ENCODE assay signal across 19 cellular contexts in the genomic region with DNA sequence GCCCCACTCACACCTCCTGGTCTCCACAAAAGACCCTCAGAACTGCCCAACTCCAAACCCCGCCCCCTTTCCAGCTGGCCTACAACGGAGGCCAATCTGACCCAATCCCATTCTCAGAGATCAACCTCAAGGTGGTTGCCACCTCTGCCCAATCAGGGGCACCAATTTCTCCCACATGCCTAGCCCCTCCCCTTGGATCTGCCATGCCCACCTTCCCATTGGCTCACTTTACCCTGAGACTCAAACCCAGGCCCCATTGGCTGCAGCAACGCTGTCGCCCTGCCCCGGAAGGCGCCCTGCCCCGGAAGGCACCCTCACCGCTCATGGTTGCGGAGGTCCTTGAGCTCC. TPM values are rescaled to one million over a fixed set of nuclear protein-coding genes. Genes with fewer than 3 reads are reported as not detected.
DNase-seq lines count a peak whose midpoint lies in the region; ATAC-seq, FAIRE-seq and TF ChIP-seq lines count a peak whose summit lies in the region.
"Had no signal": no experiment of that assay in that cellular context is flagged by ENCODE, and none has a peak within 500 bp of the region (broad histone marks: within the 10 kb centered on the region; RNA-seq: fewer than 3 reads in every experiment).

No MANE protein-coding gene starts in this region.

- H4K20me1 ChIP-seq in GM23338 (replicated peaks; ENCODE audit: insufficient read depth) (peaks cover 7% of the 10 kb centered on the region), astrocyte (ENCODE audit: insufficient read depth, low read length) (no peaks in the 10 kb centered on the region)

- TF ChIP-seq CTCF in CD8-positive, alpha-beta T cell (IDR thresholded peaks at IDR 0.05): no peak
- TF ChIP-seq CTCF in GM23338 (conservative IDR thresholded peaks at IDR 0.05; ENCODE audit: low read depth in 2 of 2) (no peak), astrocyte (IDR thresholded peaks at IDR 0.05; ENCODE audit: insufficient read depth, low read depth, low read length) (no peak), sigmoid colon (IDR thresholded peaks at IDR 0.05) (no peak)

- TF ChIP-seq EP300 in sigmoid colon (IDR thresholded peaks at IDR 0.05): no peak

- intact Hi-C loops in CD8-positive, alpha-beta T cell (cut with DNase I, micrococcal nuclease): no loop called here
- intact Hi-C loops in sigmoid colon (cut with DNase I): no loop called here

- no peak overlapping the region for H3K9ac ChIP-seq in astrocyte (ENCODE audit: low read length)

- no peak for FAIRE-seq in astrocyte (lab: Jason Lieb, UNC)
- FAIRE-seq: frontal cortex, GM12892 had no signal

- WGBS in sigmoid colon, 2 donors: 95 to 97% methylated on average over 9 of the region's 9 CpGs

- H3K27me3 ChIP-seq in CD8-positive, alpha-beta T cell (ENCODE audit: insufficient read depth, low read length): no peaks in the 10 kb centered on the region
- H3K27me3 ChIP-seq in GM23338 (ENCODE audit: insufficient read depth): no peaks in the 10 kb centered on the region
- H3K27me3 ChIP-seq in astrocyte (ENCODE audit: insufficient read depth, low read length): no peaks in the 10 kb centered on the region
- no peaks in the 10 kb centered on the region for H3K27me3 ChIP-seq in sigmoid colon
- H3K27me3 ChIP-seq: upper lobe of right lung had no signal

- H3K36me3 Mint-ChIP-seq in CD8-positive, alpha-beta T cell: peaks cover 24% of the 10 kb centered on the region
- peaks cover 30% of the 10 kb centered on the region for H3K36me3 Mint-ChIP-seq in GM23338 (ENCODE audit: low read depth)
- peaks cover 22% of the 10 kb centered on the region for H3K36me3 Mint-ChIP-seq in astrocyte (ENCODE audit: low read depth, unreplicated experiment)
- H3K36me3 Mint-ChIP-seq in natural killer cell treated with Interleukin-12 subunit alpha and Interleukin-12 subunit beta and Interleukin-15 and Interleukin-18, amount 100 ng/mL, for 72 hours: no peaks in the 10 kb centered on the region

- no peak overlapping the region for H2AFZ ChIP-seq in GM23338
- H2AFZ ChIP-seq in astrocyte (ENCODE audit: low read depth, low read length): no peak overlapping the region

- peaks cover 21% of the 10 kb centered on the region for H3K79me2 ChIP-seq in GM23338 (replicated peaks; ENCODE audit: insufficient read depth)
- peaks cover 63% of the 10 kb centered on the region for H3K79me2 ChIP-seq in astrocyte (ENCODE audit: insufficient read depth, low read length)

- peak overlapping the region; percentile 73 for H3K27ac Mint-ChIP-seq in CD8-positive, alpha-beta T cell
- peak overlapping the region; percentile 72; the same call in 1 of the 2 replicates for H3K27ac Mint-ChIP-seq in GM23338
- H3K27ac Mint-ChIP-seq in astrocyte (ENCODE audit: unreplicated experiment): peak overlapping the region; percentile 86
- H3K27ac Mint-ChIP-seq in natural killer cell treated with Interleukin-12 subunit alpha and Interleukin-12 subunit beta and Interleukin-15 and Interleukin-18, amount 100 ng/mL, for 72 hours: peak overlapping the region; percentile 80 to 91
- H3K27ac Mint-ChIP-seq: stimulated activated memory B cell treated with anti-CD40 and anti-IgM and Interleukin-4, amounts not matched to agents 10 μg/mL and 1 μg/mL and 100 μg/mL, for 72 hours had no signal

- no peak overlapping the region for H3K4me3 ChIP-seq in CD8-positive, alpha-beta T cell (ENCODE audit: low read depth, low read length)
- H3K4me3 ChIP-seq in GM23338 (no peak overlapping the region), astrocyte (ENCODE audit: insufficient read depth, low read depth, low read length) (no peak overlapping the region), sigmoid colon (no peak overlapping the region)
- H3K4me3 ChIP-seq: coronary artery, left ventricle myocardium inferior had no signal

- POLR2A ChIA-PET in CD8-positive, alpha-beta T cell (lab: Charles Lee): interaction anchor here (0.6 to 3.0 kb wide), 5 partner anchors 10 to 379 kb away, joined by 3 to 21 read pairs (median 3); a partner anchor contains a TSS

- H3K4me1 Mint-ChIP-seq in CD8-positive, alpha-beta T cell (ENCODE audit: low read depth): peaks cover 47% of the 10 kb centered on the region
- H3K4me1 Mint-ChIP-seq in GM23338 (no peaks in the 10 kb centered on the region; the same call in 2 of the 3 replicates), astrocyte (ENCODE audit: low read depth, unreplicated experiment) (peaks cover 16% of the 10 kb centered on the region)
- H3K4me1 Mint-ChIP-seq in natural killer cell treated with Interleukin-12 subunit alpha and Interleukin-12 subunit beta and Interleukin-15 and Interleukin-18, amount 100 ng/mL, for 72 hours (ENCODE audit: low read depth in 2 of 2): peaks cover 34 to 46% of the 10 kb centered on the region in 2 donors

- no peak overlapping the region for H3K27ac ChIP-seq in CD8-positive, alpha-beta T cell (ENCODE audit: low read depth, low read length)
- H3K27ac ChIP-seq in GM23338 (ENCODE audit: low read depth) (no peak overlapping the region), astrocyte (ENCODE audit: low read depth, low read length) (peak overlapping the region; percentile 93), sigmoid colon (peak overlapping the region in 1 of 4 donors; percentile 66)

- ATAC-seq in CD8-positive, alpha-beta T cell: no peak
- ATAC-seq in GM23338 (peak; percentile 72), HG03439 (IDR thresholded peaks at IDR 0.05; ENCODE audit: unreplicated experiment) (no peak)
- ATAC-seq in natural killer cell treated with Interleukin-12 subunit alpha and Interleukin-12 subunit beta and Interleukin-15 and Interleukin-18, amount 100 ng/mL, for 72 hours: peak; percentile 8 to 57
- ATAC-seq: stimulated activated memory B cell treated with anti-CD40 and anti-IgM and Interleukin-4, amounts not matched to agents 10 μg/mL and 1 μg/mL and 100 μg/mL, for 72 hours had no signal

- H3K9me2 ChIP-seq in GM23338 (ENCODE audit: insufficient read depth): no peaks in the 10 kb centered on the region

- H3K4me3 Mint-ChIP-seq in CD8-positive, alpha-beta T cell: peak overlapping the region; percentile 74
- no peak overlapping the region for H3K4me3 Mint-ChIP-seq in GM23338
- no peak overlapping the region for H3K4me3 Mint-ChIP-seq in astrocyte (ENCODE audit: unreplicated experiment)
- H3K4me3 Mint-ChIP-seq in natural killer cell treated with Interleukin-12 subunit alpha and Interleukin-12 subunit beta and Interleukin-15 and Interleukin-18, amount 100 ng/mL, for 72 hours: peak overlapping the region; percentile 85
- H3K4me3 Mint-ChIP-seq: stimulated activated memory B cell treated with anti-CD40 and anti-IgM and Interleukin-4, amounts not matched to agents 10 μg/mL and 1 μg/mL and 100 μg/mL, for 72 hours had no signal

- no peak for DNase-seq in CD8-positive, alpha-beta T cell
- DNase-seq in GM23338 (ENCODE audit: low spot score) (peak; percentile 60), astrocyte (ENCODE audit: low read depth) (no peak), cerebellar nuclear complex (lab: John Stamatoyannopoulos, UW) (no peak), amygdala (lab: John Stamatoyannopoulos, UW) (no peak), sigmoid colon (no peak)
- peak; percentile 60 for DNase-seq in natural killer cell treated with Interleukin-12 subunit alpha and Interleukin-12 subunit beta and Interleukin-15 and Interleukin-18, amount 100 ng/mL, for 72 hours (ENCODE audit: low spot score)
- DNase-seq: activated CD8-positive, alpha-beta memory T cell treated with anti-CD3 and anti-CD28 coated beads for 24 hours; DMS 273 treated with DMSO at 0.1 percent for 48 hours; left ventricle myocardium inferior; NCI-H1436; NCI-H2171 treated with DMSO at 0.1 percent for 48 hours; stimulated activated CD4-positive, alpha-beta T cell treated with anti-CD3 and anti-CD28 coated beads, Interleukin-12 subunit alpha, Interleukin-12 subunit beta, amount 100 ng/mL, for 4 hours; upper lobe of right lung had no signal

- H3F3A ChIP-seq in GM23338 (replicated peaks; ENCODE audit: low read depth): no peaks in the 10 kb centered on the region

- peaks cover 30% of the 10 kb centered on the region for H3K4me1 ChIP-seq in CD8-positive, alpha-beta T cell (ENCODE audit: insufficient read depth, low read length)
- H3K4me1 ChIP-seq in GM23338 (ENCODE audit: insufficient read depth) (no peaks in the 10 kb centered on the region), astrocyte (ENCODE audit: insufficient read depth, low read length) (peaks cover 19% of the 10 kb centered on the region), sigmoid colon (peaks cover 0 to 18% (median 8%) of the 10 kb centered on the region in 4 donors)

- no peak overlapping the region for H3K4me2 ChIP-seq in GM23338
- peak overlapping the region; percentile 15 for H3K4me2 ChIP-seq in astrocyte (ENCODE audit: low read length)

- TF ChIP-seq POLR2A in sigmoid colon (IDR thresholded peaks at IDR 0.05): no peak

- no peaks in the 10 kb centered on the region for H3K9me3 ChIP-seq in CD8-positive, alpha-beta T cell (ENCODE audit: low read length)
- H3K9me3 ChIP-seq in astrocyte (ENCODE audit: insufficient read depth, low read depth, low read length) (no peaks in the 10 kb centered on the region), sigmoid colon (no peaks in the 10 kb centered on the region)
- H3K9me3 ChIP-seq: left ventricle myocardium inferior, upper lobe of right lung had no signal

- no peaks in the 10 kb centered on the region for H3K27me3 Mint-ChIP-seq in CD8-positive, alpha-beta T cell (ENCODE audit: low read depth)
- H3K27me3 Mint-ChIP-seq in GM23338 (ENCODE audit: insufficient read depth, low read depth, poor library complexity): no peaks in the 10 kb centered on the region
- H3K27me3 Mint-ChIP-seq in astrocyte (ENCODE audit: low read depth, unreplicated experiment): no peaks in the 10 kb centered on the region
- no peaks in the 10 kb centered on the region for H3K27me3 Mint-ChIP-seq in natural killer cell treated with Interleukin-12 subunit alpha and Interleukin-12 subunit beta and Interleukin-15 and Interleukin-18, amount 100 ng/mL, for 72 hours
- H3K27me3 Mint-ChIP-seq: stimulated activated memory B cell treated with anti-CD40 and anti-IgM and Interleukin-4, amounts not matched to agents 10 μg/mL and 1 μg/mL and 100 μg/mL, for 72 hours had no signal

- H3K36me3 ChIP-seq in CD8-positive, alpha-beta T cell (ENCODE audit: insufficient read depth, low read length): peaks cover 8% of the 10 kb centered on the region
- H3K36me3 ChIP-seq in GM23338 (ENCODE audit: insufficient read depth): no peaks in the 10 kb centered on the region
- H3K36me3 ChIP-seq in astrocyte (ENCODE audit: insufficient read depth, low read length): peaks cover 16% of the 10 kb centered on the region
- H3K36me3 ChIP-seq in sigmoid colon: peaks cover 8 to 28% (median 15%) of the 10 kb centered on the region in 4 donors

- H3K9me3 Mint-ChIP-seq in CD8-positive, alpha-beta T cell: no peaks in the 10 kb centered on the region
- H3K9me3 Mint-ChIP-seq in GM23338 (no peaks in the 10 kb centered on the region), astrocyte (ENCODE audit: unreplicated experiment) (no peaks in the 10 kb centered on the region)
- H3K9me3 Mint-ChIP-seq in natural killer cell treated with Interleukin-12 subunit alpha and Interleukin-12 subunit beta and Interleukin-15 and Interleukin-18, amount 100 ng/mL, for 72 hours: no peaks in the 10 kb centered on the region
- H3K9me3 Mint-ChIP-seq: stimulated activated memory B cell treated with anti-CD40 and anti-IgM and Interleukin-4, amounts not matched to agents 10 μg/mL and 1 μg/mL and 100 μg/mL, for 72 hours had no signal

- CTCF ChIA-PET in CD8-positive, alpha-beta T cell (lab: Charles Lee): no interaction called here

RNA-seq across cellular contexts. Expression of a gene that starts 10.6 kb away (rescaled TPM):
- 10 to 100 TPM; 10.1 to 11.1 TPM for total RNA-seq in CD8-positive, alpha-beta T cell
- total RNA-seq in GM23338 (2014; rRNA removed; shearing (Covaris generic)): 13.1 and 20.6 TPM in 2 replicates
- polyA plus RNA-seq in GM23338 (2016; fragmentation: Nextera tagmentation; extraction: Ambion mirVana) (6.2 and 6.5 TPM in 2 replicates), sigmoid colon (10 to 100 TPM in 1 of 3 donors, 1 to 10 TPM in 2; 4.8 to 11.7 (median 4.9) TPM)
- total RNA-seq in astrocyte (18.6 and 21.6 TPM in 2 replicates), sigmoid colon (10 to 100 TPM in 1 of 4 donors, 1 to 10 TPM in 3; 5.2 to 12.5 (median 7.7) TPM)
- total RNA-seq in natural killer cell treated with Interleukin-12 subunit alpha and Interleukin-12 subunit beta and Interleukin-15 and Interleukin-18, amount 100 ng/mL, for 72 hours: 10 to 100 TPM; 16.4 to 30.5 TPM

RNA-seq across cellular contexts. Expression of a gene that starts 10.8 kb away (rescaled TPM):
- total RNA-seq in CD8-positive, alpha-beta T cell: 10 to 100 TPM; 16.6 to 18.7 TPM
- total RNA-seq in GM23338 (2014; rRNA removed; shearing (Covaris generic)): 19.3 and 29.3 TPM in 2 replicates
- 5.3 and 6.3 TPM in 2 replicates for polyA plus RNA-seq in GM23338 (2016; fragmentation: Nextera tagmentation; extraction: Ambion mirVana)
- total RNA-seq in astrocyte: 16.5 and 17.2 TPM in 2 replicates
- total RNA-seq in natural killer cell treated with Interleukin-12 subunit alpha and Interleukin-12 subunit beta and Interleukin-15 and Interleukin-18, amount 100 ng/mL, for 72 hours: 10 to 100 TPM; 25.8 to 26.3 TPM
- 10 to 100 TPM in 1 of 4 donors, 1 to 10 TPM in 3; 8.3 to 12.2 (median 8.8) TPM for total RNA-seq in sigmoid colon
- polyA plus RNA-seq in sigmoid colon: 10 to 100 TPM in 1 of 3 donors, 1 to 10 TPM in 2; 1.8 to 15.0 (median 4.9) TPM

RNA-seq across cellular contexts. Expression of a gene that starts 25.3 kb away (rescaled TPM):
- total RNA-seq in CD8-positive, alpha-beta T cell: 1 to 10 TPM; 3.1 to 5.9 TPM
- 1.6 and 2.7 TPM in 2 replicates for total RNA-seq in GM23338 (2014; rRNA removed; shearing (Covaris generic))
- 0.16 and 0.36 TPM in 2 replicates for polyA plus RNA-seq in GM23338 (2016; fragmentation: Nextera tagmentation; extraction: Ambion mirVana)
- total RNA-seq in astrocyte: 3.4 and 7.1 TPM in 2 replicates
- total RNA-seq in natural killer cell treated with Interleukin-12 subunit alpha and Interleukin-12 subunit beta and Interleukin-15 and Interleukin-18, amount 100 ng/mL, for 72 hours: 1 to 10 TPM; 4.1 to 5.1 TPM
- total RNA-seq in sigmoid colon: 1 to 10 TPM; 1.1 to 9.1 (median 2.6) TPM
- 1 to 10 TPM in 1 of 3 donors, not detected in 2; 2.0 TPM for polyA plus RNA-seq in sigmoid colon

RNA-seq across cellular contexts. Expression of a gene that starts 30.1 kb away (rescaled TPM):
- 10 to 100 TPM; 63.8 to 69.9 TPM for total RNA-seq in CD8-positive, alpha-beta T cell
- 13.0 TPM in 2 replicates for total RNA-seq in GM23338 (2014; rRNA removed; shearing (Covaris generic))
- polyA plus RNA-seq in GM23338 (2016; fragmentation: Nextera tagmentation; extraction: Ambion mirVana): 39.3 and 40.8 TPM in 2 replicates
- total RNA-seq in astrocyte: 54.9 and 56.0 TPM in 2 replicates
- total RNA-seq in natural killer cell treated with Interleukin-12 subunit alpha and Interleukin-12 subunit beta and Interleukin-15 and Interleukin-18, amount 100 ng/mL, for 72 hours: 10 to 100 TPM; 85.1 to 92.0 TPM
- total RNA-seq in sigmoid colon: 10 to 100 TPM; 23.9 to 56.5 (median 37.4) TPM
- polyA plus RNA-seq in sigmoid colon: 10 to 100 TPM; 47.2 to 76.3 (median 55.3) TPM

RNA-seq across cellular contexts. Expression of a gene that starts 31.1 kb away (rescaled TPM):
- total RNA-seq in CD8-positive, alpha-beta T cell: 10 to 100 TPM; 23.0 to 27.2 TPM
- 100 and 106 TPM in 2 replicates for total RNA-seq in GM23338 (2014; rRNA removed; shearing (Covaris generic))
- 89.6 and 96.5 TPM in 2 replicates for polyA plus RNA-seq in GM23338 (2016; fragmentation: Nextera tagmentation; extraction: Ambion mirVana)
- 133 and 156 TPM in 2 replicates for total RNA-seq in astrocyte
- total RNA-seq in natural killer cell treated with Interleukin-12 subunit alpha and Interleukin-12 subunit beta and Interleukin-15 and Interleukin-18, amount 100 ng/mL, for 72 hours: 10 to 100 TPM; 65.2 to 84.6 TPM
- total RNA-seq in sigmoid colon: 100 to 1,000 TPM; 107 to 165 (median 116) TPM
- polyA plus RNA-seq in sigmoid colon: 10 to 100 TPM; 30.5 to 66.5 (median 45.6) TPM

Comparison
In these comparisons a context has a peak if more than half of its experiments do, and no peak if none do; other contexts are left out.
1. ATAC-seq: peak in GM23338 (single experiment) and natural killer cell treated with Interleukin-12 subunit alpha and Interleukin-12 subunit beta and Interleukin-15 and Interleukin-18, amount 100 ng/mL, for 72 hours (2 of 2); none in CD8-positive, alpha-beta T cell (single experiment) and HG03439 (single experiment).
2. DNase-seq: peak in GM23338 (single experiment) and natural killer cell treated with Interleukin-12 subunit alpha and Interleukin-12 subunit beta and Interleukin-15 and Interleukin-18, amount 100 ng/mL, for 72 hours (single experiment); none in CD8-positive, alpha-beta T cell (0 of 7), astrocyte (single experiment), cerebellar nuclear complex (0 of 2), amygdala (0 of 56) and sigmoid colon (single experiment).
3. H3K4me3 Mint-ChIP-seq: peak in CD8-positive, alpha-beta T cell (single experiment) and natural killer cell treated with Interleukin-12 subunit alpha and Interleukin-12 subunit beta and Interleukin-15 and Interleukin-18, amount 100 ng/mL, for 72 hours (single experiment); none in GM23338 (single experiment) and astrocyte (single experiment).
4. Peak in every context shown above with its lines, with median percentiles within 50 percentile points of each other: H3K27ac Mint-ChIP-seq.